8 cellular contexts compared by ENCODE assay signal in genomic region chr14:50082784-50083466, GRCh38. TPM values are rescaled to one million over a fixed set of nuclear protein-coding genes. Genes with fewer than 3 reads are reported as not detected.
DNase-seq lines count a peak whose midpoint lies in the region; ATAC-seq lines count a peak whose summit lies in the region.

No MANE protein-coding gene starts in this region.

- H3K4me3 Mint-ChIP-seq in natural killer cell treated with Interleukin-12 subunit alpha and Interleukin-12 subunit beta and Interleukin-15 and Interleukin-18, amount 100 ng/mL, for 72 hours = peak overlapping the region; percentile 63

- H3K9me3 Mint-ChIP-seq in natural killer cell treated with Interleukin-12 subunit alpha and Interleukin-12 subunit beta and Interleukin-15 and Interleukin-18, amount 100 ng/mL, for 72 hours = no peaks in the 10 kb centered on the region

- H3K27me3 Mint-ChIP-seq in natural killer cell treated with Interleukin-12 subunit alpha and Interleukin-12 subunit beta and Interleukin-15 and Interleukin-18, amount 100 ng/mL, for 72 hours = no peaks in the 10 kb centered on the region

- DNase-seq in ELR (ENCODE audit: low read depth) (peak; percentile 17), NOMO-1 (lab: John Stamatoyannopoulos, UW; ENCODE audit: unreplicated experiment in 2 of 2) (peak; percentile 72 to 83), activated gamma-delta T cell treated with Interleukin-2 at 50 U/mL for 16 hours (peak; percentile 76), NCI-H345 treated with DMSO at 0.1 percent for 48 hours (lab: John Stamatoyannopoulos, UW; ENCODE audit: unreplicated experiment) (no peak), medulla oblongata (ENCODE audit: extremely low spot score) (no peak), OCI-M1 (lab: John Stamatoyannopoulos, UW) (no peak)
- peak; percentile 94 for DNase-seq in natural killer cell treated with Interleukin-12 subunit alpha and Interleukin-12 subunit beta and Interleukin-15 and Interleukin-18, amount 100 ng/mL, for 72 hours (ENCODE audit: low spot score)

- H3K27ac Mint-ChIP-seq in natural killer cell treated with Interleukin-12 subunit alpha and Interleukin-12 subunit beta and Interleukin-15 and Interleukin-18, amount 100 ng/mL, for 72 hours = peak overlapping the region; percentile 88 to 93

- peaks cover 57 to 66% of the 10 kb centered on the region in 2 donors for H3K4me1 Mint-ChIP-seq in natural killer cell treated with Interleukin-12 subunit alpha and Interleukin-12 subunit beta and Interleukin-15 and Interleukin-18, amount 100 ng/mL, for 72 hours (ENCODE audit: low read depth in 2 of 2)

- H3K36me3 Mint-ChIP-seq in natural killer cell treated with Interleukin-12 subunit alpha and Interleukin-12 subunit beta and Interleukin-15 and Interleukin-18, amount 100 ng/mL, for 72 hours = peaks cover 4% of the 10 kb centered on the region

- peak; percentile 66 for ATAC-seq in GM21737 (IDR thresholded peaks at IDR 0.05; ENCODE audit: unreplicated experiment)
- ATAC-seq in natural killer cell treated with Interleukin-12 subunit alpha and Interleukin-12 subunit beta and Interleukin-15 and Interleukin-18, amount 100 ng/mL, for 72 hours = peak; percentile 88 to 91

RNA-seq across cellular contexts. Expression of gene VCPKMT, which starts 33.4 kb away (rescaled TPM):
- 10 to 100 TPM; 14.0 to 24.6 TPM for total RNA-seq in natural killer cell treated with Interleukin-12 subunit alpha and Interleukin-12 subunit beta and Interleukin-15 and Interleukin-18, amount 100 ng/mL, for 72 hours

Comparison
In these comparisons a context has a peak if more than half of its experiments do, and no peak if none do; other contexts are left out.
1. DNase-seq: peak in ELR (single experiment), NOMO-1 (2 of 2), activated gamma-delta T cell treated with Interleukin-2 at 50 U/mL for 16 hours (single experiment) and natural killer cell treated with Interleukin-12 subunit alpha and Interleukin-12 subunit beta and Interleukin-15 and Interleukin-18, amount 100 ng/mL, for 72 hours (single experiment); none in NCI-H345 treated with DMSO at 0.1 percent for 48 hours (single experiment), medulla oblongata (single experiment) and OCI-M1 (single experiment).